Comparison of ENCODE assay signal across 1 cellular context in genomic region chr18:5294618-5295230, GRCh38.
TF ChIP-seq lines count a peak whose summit lies in the region.

No MANE protein-coding gene starts in this region.

TF ChIP-seq in GM12878, 131 proteins besides CTCF, POLR2A, EP300 and RAD21 (continued from another document):
- no peak for TF ChIP-seq SUPT20H (IDR thresholded peaks at IDR 0.05; ENCODE audit: borderline replicate concordance, control insufficient read depth, low read depth, low read length)
- TF ChIP-seq ZNF274 (IDR thresholded peaks at IDR 0.05; ENCODE audit: insufficient read depth, insufficient read length), result no peak
- no peak for TF ChIP-seq TCF7 (IDR thresholded peaks at IDR 0.05; ENCODE audit: borderline replicate concordance)
- no peak for TF ChIP-seq USF1 (IDR thresholded peaks at IDR 0.05; ENCODE audit: borderline replicate concordance, extremely low read length, insufficient read depth, low read depth, low read length)
- no peak for TF ChIP-seq CBX5 (IDR thresholded peaks at IDR 0.05; ENCODE audit: low read depth)
- peak; percentile 74; the same call in 1 of the 2 replicates for TF ChIP-seq ASH2L (IDR thresholded peaks at IDR 0.05; ENCODE audit: borderline replicate concordance, low read depth)
- TF ChIP-seq IKZF2 (IDR thresholded peaks at IDR 0.05), result peak in 1 of 2 experiments; percentile 34; a peak in 1 of 4 replicates
